Comparison of ENCODE assay signal across 11 cellular contexts in genomic region chr11:629237-629583, GRCh38. TPM values are rescaled to one million over a fixed set of nuclear protein-coding genes. Genes with fewer than 3 reads are reported as not detected.
DNase-seq lines count a peak whose midpoint lies in the region; ATAC-seq, FAIRE-seq and TF ChIP-seq lines count a peak whose summit lies in the region.
"Had no signal": no experiment of that assay in that cellular context is flagged by ENCODE, and none has a peak within 500 bp of the region (broad histone marks: within the 10 kb centered on the region; RNA-seq: fewer than 3 reads in every experiment).

No MANE protein-coding gene starts in this region.

- no peaks in the 10 kb centered on the region for H3K9me2 ChIP-seq in PC-3 (replicated peaks; ENCODE audit: low read length)

- H2AFZ ChIP-seq in PC-3 (ENCODE audit: low read length) = no peak overlapping the region

- no peak for TF ChIP-seq CTCF in CD4-positive, alpha-beta T cell (IDR thresholded peaks at IDR 0.05)
- TF ChIP-seq CTCF in WTC11 (IDR thresholded peaks at IDR 0.05) (no peak), kidney (IDR thresholded peaks at IDR 0.05; ENCODE audit: borderline replicate concordance, extremely low read depth, insufficient read depth) (no peak), PC-3 (conservative IDR thresholded peaks at IDR 0.05; ENCODE audit: low read depth, low read length) (no peak)

- CTCF ChIA-PET in CD4-positive, alpha-beta T cell (lab: Charles Lee) = interaction anchor here (1.5 kb wide), 1 partner anchor 69 kb away, joined by 3 read pairs; no protein-coding TSS in a partner anchor
- CTCF ChIA-PET in WTC11 (lab: Charles Lee) = interaction anchor here (0.6 to 1.6 kb wide), 4 partner anchors 10 to 91 kb away, joined by 3 to 5 read pairs (median 3); no protein-coding TSS in a partner anchor
- CTCF ChIA-PET in PC-3 (lab: Charles Lee) = no interaction called here

- H3K4me1 Mint-ChIP-seq in CD4-positive, alpha-beta T cell (ENCODE audit: low read depth) = peaks cover 16% of the 10 kb centered on the region
- peaks cover 13% of the 10 kb centered on the region for H3K4me1 Mint-ChIP-seq in WTC11

- H3K9me3 ChIP-seq in CD4-positive, alpha-beta T cell (ENCODE audit: control insufficient read depth, low read length) = no peaks in the 10 kb centered on the region
- no peaks in the 10 kb centered on the region for H3K9me3 ChIP-seq in kidney (ENCODE audit: control insufficient read depth in 1 of 2, low read length in 2 of 2)
- H3K9me3 ChIP-seq in PC-3 (ENCODE audit: low read length) = no peaks in the 10 kb centered on the region
- H3K9me3 ChIP-seq: Peyer's patch, transverse colon had no signal

- H3K36me3 ChIP-seq in kidney (ENCODE audit: control insufficient read depth in 1 of 2, insufficient read depth in 2 of 2, low read length in 2 of 2) = no peaks in the 10 kb centered on the region
- H3K36me3 ChIP-seq in PC-3 (ENCODE audit: low read depth, low read length) = no peaks in the 10 kb centered on the region
- H3K36me3 ChIP-seq: Peyer's patch, transverse colon had no signal

- DNase-seq in CD4-positive, alpha-beta T cell = no peak
- DNase-seq in WTC11 (ENCODE audit: low spot score) (peak; percentile 16), kidney (peak; percentile 53), SIG-M5 (lab: John Stamatoyannopoulos, UW) (no peak), PC-3 (no peak), GDM1 (lab: John Stamatoyannopoulos, UW) (no peak)
- DNase-seq: DMS 273 treated with DMSO at 0.1 percent for 48 hours, transverse colon had no signal

- ATAC-seq in CD4-positive, alpha-beta T cell (ENCODE audit: poor library complexity) = peak; percentile 55
- ATAC-seq in GM21576 (IDR thresholded peaks at IDR 0.05; ENCODE audit: unreplicated experiment) = peak; percentile 55
- ATAC-seq in WTC11 = peak; percentile 32
- ATAC-seq in GM18858 (IDR thresholded peaks at IDR 0.05; ENCODE audit: unreplicated experiment) = no peak
- no peak for ATAC-seq in PC-3

- no peak for FAIRE-seq in kidney (lab: Jason Lieb, UNC)

- no peak overlapping the region for H3K4me3 Mint-ChIP-seq in CD4-positive, alpha-beta T cell
- peak overlapping the region; percentile 55 for H3K4me3 Mint-ChIP-seq in WTC11

- H4K20me1 ChIP-seq in PC-3 (ENCODE audit: low read length) = no peaks in the 10 kb centered on the region

- H3K27me3 ChIP-seq in CD4-positive, alpha-beta T cell (ENCODE audit: control insufficient read depth, insufficient read depth, low read length) = peaks cover 19% of the 10 kb centered on the region
- no peaks in the 10 kb centered on the region for H3K27me3 ChIP-seq in PC-3 (ENCODE audit: low read length)
- H3K27me3 ChIP-seq: Peyer's patch had no signal

- no peak overlapping the region for H3K27ac ChIP-seq in CD4-positive, alpha-beta T cell (ENCODE audit: low read depth, low read length)
- H3K27ac ChIP-seq in kidney (ENCODE audit: low read depth in 2 of 2, low read length in 2 of 2) (no peak overlapping the region), PC-3 (ENCODE audit: low read length) (no peak overlapping the region)
- H3K27ac ChIP-seq: Peyer's patch had no signal

- no peaks in the 10 kb centered on the region for H3K9me3 Mint-ChIP-seq in CD4-positive, alpha-beta T cell
- H3K9me3 Mint-ChIP-seq in WTC11 = no peaks in the 10 kb centered on the region

- H3K4me3 ChIP-seq in kidney (ENCODE audit: low read length in 2 of 2) = no peak overlapping the region
- H3K4me3 ChIP-seq in PC-3 (ENCODE audit: low read length) = no peak overlapping the region
- H3K4me3 ChIP-seq: Peyer's patch, transverse colon had no signal

- peaks cover 30% of the 10 kb centered on the region for H3K27me3 Mint-ChIP-seq in CD4-positive, alpha-beta T cell
- H3K27me3 Mint-ChIP-seq in WTC11 (ENCODE audit: low read depth) = peaks cover 27% of the 10 kb centered on the region

- H3K36me3 Mint-ChIP-seq in CD4-positive, alpha-beta T cell (ENCODE audit: low read depth) = no peaks in the 10 kb centered on the region
- H3K36me3 Mint-ChIP-seq in WTC11 = no peaks in the 10 kb centered on the region

- no TSS peak for BruUV-seq in PC-3 (replicated peaks; lab: Mats Ljungman, UMichigan)

- no peaks in the 10 kb centered on the region for H3F3A ChIP-seq in PC-3 (ENCODE audit: low read length, unreplicated experiment)

- H3K27ac Mint-ChIP-seq in CD4-positive, alpha-beta T cell = no peak overlapping the region
- H3K27ac Mint-ChIP-seq in WTC11 = peak overlapping the region; percentile 34

- H3K4me1 ChIP-seq in kidney (ENCODE audit: control insufficient read depth in 1 of 2, insufficient read depth in 1 of 2, low read depth in 1 of 2, low read length in 2 of 2) (no peaks in the 10 kb centered on the region), PC-3 (ENCODE audit: insufficient read depth, low read length) (peaks cover 4% of the 10 kb centered on the region; the same call in 1 of the 2 replicates)

- H3K79me2 ChIP-seq in PC-3 (ENCODE audit: low read length) = no peaks in the 10 kb centered on the region

- intact Hi-C loops in CD4-positive, alpha-beta T cell (cut with DNase I, micrococcal nuclease) = loop anchor here (1.0 to 2.0 kb wide), 2 partner anchors 74 kb away; no protein-coding TSS in a partner anchor
- intact Hi-C loops in kidney (cut with DNase I) = no loop called here
- intact Hi-C loops in PC-3 (cut with micrococcal nuclease) = no loop called here

- no peak overlapping the region for H3K4me2 ChIP-seq in PC-3 (ENCODE audit: low read length)

- POLR2A ChIA-PET in CD4-positive, alpha-beta T cell (lab: Charles Lee) = interaction anchor here (1.0 kb wide), 1 partner anchor 60 kb away, joined by 3 read pairs; no protein-coding TSS in a partner anchor
- POLR2A ChIA-PET in WTC11 (lab: Charles Lee) (no interaction called here), PC-3 (lab: Charles Lee; ENCODE audit: unreplicated experiment) (no interaction called here)

- no peak overlapping the region for H3K9ac ChIP-seq in kidney (ENCODE audit: low read length in 2 of 2)
- no peak overlapping the region for H3K9ac ChIP-seq in PC-3 (ENCODE audit: low read length)

TF ChIP-seq in WTC11, 78 proteins besides CTCF, POLR2A, EP300 and RAD21 (continues in another document):
- TF ChIP-seq ATF1 (CRISPR knock-in tag; IDR thresholded peaks at IDR 0.05) = no peak
- TF ChIP-seq SMAD3 (CRISPR knock-in tag; IDR thresholded peaks at IDR 0.05; ENCODE audit: borderline replicate concordance) = no peak
- TF ChIP-seq, protein P1, sequence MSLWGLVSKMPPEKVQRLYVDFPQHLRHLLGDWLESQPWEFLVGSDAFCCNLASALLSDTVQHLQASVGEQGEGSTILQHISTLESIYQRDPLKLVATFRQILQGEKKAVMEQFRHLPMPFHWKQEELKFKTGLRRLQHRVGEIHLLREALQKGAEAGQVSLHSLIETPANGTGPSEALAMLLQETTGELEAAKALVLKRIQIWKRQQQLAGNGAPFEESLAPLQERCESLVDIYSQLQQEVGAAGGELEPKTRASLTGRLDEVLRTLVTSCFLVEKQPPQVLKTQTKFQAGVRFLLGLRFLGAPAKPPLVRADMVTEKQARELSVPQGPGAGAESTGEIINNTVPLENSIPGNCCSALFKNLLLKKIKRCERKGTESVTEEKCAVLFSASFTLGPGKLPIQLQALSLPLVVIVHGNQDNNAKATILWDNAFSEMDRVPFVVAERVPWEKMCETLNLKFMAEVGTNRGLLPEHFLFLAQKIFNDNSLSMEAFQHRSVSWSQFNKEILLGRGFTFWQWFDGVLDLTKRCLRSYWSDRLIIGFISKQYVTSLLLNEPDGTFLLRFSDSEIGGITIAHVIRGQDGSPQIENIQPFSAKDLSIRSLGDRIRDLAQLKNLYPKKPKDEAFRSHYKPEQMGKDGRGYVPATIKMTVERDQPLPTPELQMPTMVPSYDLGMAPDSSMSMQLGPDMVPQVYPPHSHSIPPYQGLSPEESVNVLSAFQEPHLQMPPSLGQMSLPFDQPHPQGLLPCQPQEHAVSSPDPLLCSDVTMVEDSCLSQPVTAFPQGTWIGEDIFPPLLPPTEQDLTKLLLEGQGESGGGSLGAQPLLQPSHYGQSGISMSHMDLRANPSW (CRISPR knock-in tag; conservative IDR thresholded peaks at IDR 0.05; ENCODE audit: low read depth) = no peak
- no peak for TF ChIP-seq E2F5 (CRISPR knock-in tag; IDR thresholded peaks at IDR 0.05)
- TF ChIP-seq ZNF232 (CRISPR knock-in tag; IDR thresholded peaks at IDR 0.05) = no peak
- TF ChIP-seq RORB (CRISPR knock-in tag; IDR thresholded peaks at IDR 0.05) = no peak
- TF ChIP-seq FOXJ3 (CRISPR knock-in tag; IDR thresholded peaks at IDR 0.05; ENCODE audit: borderline replicate concordance) = no peak
- TF ChIP-seq, protein P2, sequence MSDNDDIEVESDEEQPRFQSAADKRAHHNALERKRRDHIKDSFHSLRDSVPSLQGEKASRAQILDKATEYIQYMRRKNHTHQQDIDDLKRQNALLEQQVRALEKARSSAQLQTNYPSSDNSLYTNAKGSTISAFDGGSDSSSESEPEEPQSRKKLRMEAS (CRISPR knock-in tag; IDR thresholded peaks at IDR 0.05) = no peak

RNA-seq across cellular contexts. Expression of gene SCT, which starts 2.2 kb away (rescaled TPM):
- total RNA-seq in CD4-positive, alpha-beta T cell = not detected
- total RNA-seq in WTC11 (2021) (2.3 to 3.3 TPM (median 2.9 TPM) in 3 replicates), kidney (not detected), PC-3 (2014; rRNA removed) (2.2 TPM in 1 of 2 replicates, not detected in the other)
- not detected for polyA plus RNA-seq in kidney (ENCODE audit: insufficient read depth, low read depth, low replicate concordance)
- total RNA-seq: transverse colon had no signal

RNA-seq across cellular contexts. Expression of gene CDHR5, which starts 4.5 kb away (rescaled TPM):
- not detected for total RNA-seq in CD4-positive, alpha-beta T cell
- total RNA-seq in WTC11 (2021) (0.26 to 0.34 TPM in 2 of 3 replicates, not detected in the other), kidney (7.0 TPM), PC-3 (2014; rRNA removed) (not detected in 2 replicates)
- 45.6 TPM for polyA plus RNA-seq in kidney (ENCODE audit: insufficient read depth, low read depth, low replicate concordance)

RNA-seq across cellular contexts. Expression of gene DRD4, which starts 7.9 kb away (rescaled TPM):
- under 1 TPM; 0.70 to 0.82 TPM for total RNA-seq in CD4-positive, alpha-beta T cell
- total RNA-seq in WTC11 (2021) (3.7 to 5.8 TPM (median 5.5 TPM) in 3 replicates), kidney (1.1 TPM), PC-3 (2014; rRNA removed) (0.11 TPM in 1 of 2 replicates, not detected in the other)
- polyA plus RNA-seq in kidney (ENCODE audit: insufficient read depth, low read depth, low replicate concordance) = 0.47 TPM
- total RNA-seq: transverse colon had no signal

RNA-seq across cellular contexts. Expression of gene IRF7, which starts 13.5 kb away (rescaled TPM):
- 10 to 100 TPM; 36.5 to 37.7 TPM for total RNA-seq in CD4-positive, alpha-beta T cell
- total RNA-seq in WTC11 (2021) (11.1 to 12.0 TPM (median 11.5 TPM) in 3 replicates), kidney (36.7 TPM), PC-3 (2014; rRNA removed) (80.8 and 95.7 TPM in 2 replicates)
- polyA plus RNA-seq in kidney (ENCODE audit: insufficient read depth, low read depth, low replicate concordance) = 21.5 TPM

RNA-seq across cellular contexts. Expression of gene PHRF1, which starts 52.9 kb away (rescaled TPM):
- total RNA-seq in CD4-positive, alpha-beta T cell = 10 to 100 TPM; 37.1 to 37.6 TPM
- total RNA-seq in WTC11 (2021) (39.4 to 46.9 TPM (median 40.1 TPM) in 3 replicates), kidney (30.9 TPM), PC-3 (2014; rRNA removed) (41.4 and 52.4 TPM in 2 replicates)
- 7.5 TPM for polyA plus RNA-seq in kidney (ENCODE audit: insufficient read depth, low read depth, low replicate concordance)

Comparison
In these comparisons a context has a peak if more than half of its experiments do, and no peak if none do; other contexts are left out.
1. ATAC-seq: peak in CD4-positive, alpha-beta T cell (single experiment), GM21576 (single experiment) and WTC11 (single experiment); none in GM18858 (single experiment) and PC-3 (single experiment).
2. DNase-seq: peak in WTC11 (single experiment) and kidney (single experiment); none in CD4-positive, alpha-beta T cell (0 of 10), SIG-M5 (single experiment), PC-3 (single experiment) and GDM1 (single experiment).
3. intact Hi-C loops: an anchor here in CD4-positive, alpha-beta T cell (1.0 to 2.0 kb wide); none called in kidney and PC-3.